ENCODE assay signal across 8 cellular contexts in the genomic region with DNA sequence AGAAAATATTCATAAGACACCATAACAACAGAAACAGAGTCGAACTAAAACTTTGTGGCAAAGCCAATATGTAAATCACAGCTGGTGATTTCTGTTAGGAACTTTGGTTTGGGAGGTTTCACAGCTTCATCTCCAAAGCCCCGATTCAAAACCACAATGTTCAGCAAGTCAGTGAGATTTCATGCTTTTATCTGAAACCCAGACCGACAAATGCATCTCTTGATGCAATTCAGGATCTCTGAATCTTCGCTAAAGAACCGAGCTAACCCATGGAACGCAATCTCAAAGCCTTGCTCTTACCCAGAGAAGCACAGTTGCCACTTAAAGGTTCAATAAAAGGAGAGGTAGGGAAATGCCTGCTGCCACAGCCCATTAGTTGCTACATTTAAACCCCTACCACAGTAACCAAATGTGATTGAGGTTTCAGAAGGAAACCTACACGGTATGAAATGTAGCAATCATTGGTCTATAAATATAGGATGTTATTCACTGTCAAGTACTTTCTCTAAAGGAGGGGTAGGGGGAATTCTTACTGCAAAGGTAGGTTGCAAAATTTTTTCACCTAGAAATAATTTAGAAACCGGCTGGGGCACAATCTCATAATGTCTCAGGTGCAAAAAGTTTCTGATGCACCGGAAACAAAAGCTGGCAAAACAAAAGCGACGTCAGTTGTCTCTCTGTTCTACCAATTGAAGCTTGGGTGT.
DNase-seq lines count a peak whose midpoint lies in the region; ATAC-seq and TF ChIP-seq lines count a peak whose summit lies in the region.

No MANE protein-coding gene starts in this region.

- peak; percentile 87 for DNase-seq in Jurkat, Clone E6-1 (ENCODE audit: low read depth, low spot score)
- no peak for DNase-seq in mucosa of descending colon
- DNase-seq in AG08396 (ENCODE audit: low spot score), result no peak
- no peak for DNase-seq in GOT3 (lab: John Stamatoyannopoulos, UW)
- DNase-seq in NOMO-1 (lab: John Stamatoyannopoulos, UW; ENCODE audit: unreplicated experiment in 2 of 2), result no peak
- no peak for DNase-seq in SW480 (ENCODE audit: low spot score)

- intact Hi-C loops in mucosa of descending colon (cut with DNase I, micrococcal nuclease), result no loop called here

- H3K4me1 ChIP-seq in mucosa of descending colon (ENCODE audit: low read depth), result no peaks in the 10 kb centered on the region

- ATAC-seq in GM18508 (IDR thresholded peaks at IDR 0.05; ENCODE audit: insufficient read depth, unreplicated experiment) (peak; percentile 43), GM21576 (IDR thresholded peaks at IDR 0.05; ENCODE audit: unreplicated experiment) (peak; percentile 57), mucosa of descending colon (peak; percentile 13)

- no peaks in the 10 kb centered on the region for H3K36me3 ChIP-seq in mucosa of descending colon (ENCODE audit: low read depth)

- no peak for TF ChIP-seq CTCF in mucosa of descending colon (IDR thresholded peaks at IDR 0.05)

- H3K4me3 ChIP-seq in Jurkat, Clone E6-1 (ENCODE audit: low read length), result no peak overlapping the region
- H3K4me3 ChIP-seq in mucosa of descending colon, result no peak overlapping the region

- no peaks in the 10 kb centered on the region for H3K9me3 ChIP-seq in mucosa of descending colon
